Comparison of ENCODE assay signal across 9 cellular contexts in genomic region chr17:65559483-65559801, GRCh38. TPM values are rescaled to one million over a fixed set of nuclear protein-coding genes. Genes with fewer than 3 reads are reported as not detected.
DNase-seq lines count a peak whose midpoint lies in the region; ATAC-seq, FAIRE-seq and TF ChIP-seq lines count a peak whose summit lies in the region.
"Had no signal": no experiment of that assay in that cellular context is flagged by ENCODE, and none has a peak within 500 bp of the region (broad histone marks: within the 10 kb centered on the region; RNA-seq: fewer than 3 reads in every experiment).

No MANE protein-coding gene starts in this region.

- no peak for FAIRE-seq in HepG2 (lab: Jason Lieb, UNC)

- no peak overlapping the region for H2AFZ ChIP-seq in HepG2 (ENCODE audit: low read length)

- H3K4me3 ChIP-seq in adipocyte (ENCODE audit: low read length) (peak overlapping the region; percentile 94), HepG2 (replicated peaks in 1 of 3; ENCODE audit: insufficient read depth in 1 of 3, low read depth in 2 of 3, low read length in 3 of 3) (no peak overlapping the region; a peak in 1 of 6 replicates), testis (peak overlapping the region; percentile 84 to 88)

- no peak for DNase-seq in activated CD8-positive, alpha-beta memory T cell treated with anti-CD3 and anti-CD28 coated beads, Interleukin-2, amount 10 ng/mL, durations not matched to agents 7 days and 5 days
- no peak for DNase-seq in activated CD8-positive, alpha-beta memory T cell treated with anti-CD3 and anti-CD28 coated beads, Interleukin-2, amount 50 U/mL, for 48 hours
- peak; percentile 50 for DNase-seq in adipocyte (ENCODE audit: low read depth)
- no peak for DNase-seq in HepG2 (ENCODE audit: low spot score)
- DNase-seq in testis = no peak
- no peak for DNase-seq in occipital lobe (lab: John Stamatoyannopoulos, UW)
- DNase-seq in NCI-H1930 (lab: John Stamatoyannopoulos, UW) = no peak
- DNase-seq: AML-193 had no signal

- no TSS peak for BruUV-seq in HepG2 (replicated peaks; lab: Mats Ljungman, UMichigan)

- peak overlapping the region; percentile 40 for H3K4me3 Mint-ChIP-seq in activated CD8-positive, alpha-beta memory T cell treated with anti-CD3 and anti-CD28 coated beads, Interleukin-2, amount 10 ng/mL, durations not matched to agents 7 days and 5 days

- H3K9me3 ChIP-seq in adipocyte (ENCODE audit: control insufficient read depth, low read length) = no peaks in the 10 kb centered on the region
- H3K9me3 ChIP-seq in HepG2 (ENCODE audit: low read length) = no peaks in the 10 kb centered on the region
- no peaks in the 10 kb centered on the region for H3K9me3 ChIP-seq in testis

- peaks cover 8% of the 10 kb centered on the region for H3K27me3 Mint-ChIP-seq in activated CD8-positive, alpha-beta memory T cell treated with anti-CD3 and anti-CD28 coated beads, Interleukin-2, amount 10 ng/mL, durations not matched to agents 7 days and 5 days

- TF ChIP-seq RAD21 in HepG2 (CRISPR knock-in tag; IDR thresholded peaks at IDR 0.05) = no peak

- H3K4me1 Mint-ChIP-seq in activated CD8-positive, alpha-beta memory T cell treated with anti-CD3 and anti-CD28 coated beads, Interleukin-2, amount 10 ng/mL, durations not matched to agents 7 days and 5 days = peaks cover 17% of the 10 kb centered on the region

- H3K36me3 Mint-ChIP-seq in activated CD8-positive, alpha-beta memory T cell treated with anti-CD3 and anti-CD28 coated beads, Interleukin-2, amount 10 ng/mL, durations not matched to agents 7 days and 5 days = no peaks in the 10 kb centered on the region

- ATAC-seq in activated CD8-positive, alpha-beta memory T cell treated with anti-CD3 and anti-CD28 coated beads, Interleukin-2, amount 10 ng/mL, durations not matched to agents 7 days and 5 days = no peak
- no peak for ATAC-seq in HepG2
- ATAC-seq in GM18858 (IDR thresholded peaks at IDR 0.05; ENCODE audit: unreplicated experiment) = no peak

- WGBS in HepG2 (ENCODE audit: low lambda C conversion rate) = 0% methylated on average over 12 of the region's 12 CpGs
- WGBS in testis, 2 donors = 2% methylated on average over 12 of the region's 12 CpGs

- TF ChIP-seq POLR2A in HepG2 (IDR thresholded peaks at IDR 0.05; ENCODE audit: insufficient read depth in 1 of 2, low read depth in 2 of 2, low read length in 2 of 2) (no peak), testis (IDR thresholded peaks at IDR 0.05) (no peak)

- in situ Hi-C loops in HepG2 (cut with HindIII; ENCODE audit: extremely low pct_ligation_motif_present, low pct_unique_long_range_greater_than_20kb) = loop anchor here (5.0 kb wide), 2 partner anchors 233 to 428 kb away; no protein-coding TSS in a partner anchor

- TF ChIP-seq EP300 in HepG2 (IDR thresholded peaks at IDR 0.05; ENCODE audit: low read depth in 2 of 2, low read length in 2 of 2) (no peak), HepG2 (CRISPR knock-in tag; IDR thresholded peaks at IDR 0.05; ENCODE audit: borderline replicate concordance) (no peak)

- CTCF ChIA-PET in activated CD8-positive, alpha-beta memory T cell treated with anti-CD3 and anti-CD28 coated beads, Interleukin-2, amount 10 ng/mL, durations not matched to agents 7 days and 5 days (lab: Charles Lee) = interaction anchor here (0.8 to 4.8 kb wide), 4 partner anchors 141 to 328 kb away, joined by 3 to 40 read pairs (median 4); no protein-coding TSS in a partner anchor
- CTCF ChIA-PET in HepG2 (lab: Yijun Ruan, JAX; ENCODE audit: low intra/inter-chr PET ratio, low total read pairs) = no interaction called here

- TF ChIP-seq CTCF in HepG2 (CRISPR knock-in tag; IDR thresholded peaks at IDR 0.05) (no peak), testis (IDR thresholded peaks at IDR 0.05) (no peak)

- H3K79me2 ChIP-seq in HepG2 (ENCODE audit: insufficient read depth, low read length) = no peaks in the 10 kb centered on the region

- H4K20me1 ChIP-seq in HepG2 (ENCODE audit: insufficient read depth, low read length) = no peaks in the 10 kb centered on the region; the same call in none of the 2 replicates

- H3K4me1 ChIP-seq in adipocyte (ENCODE audit: control insufficient read depth, insufficient read depth, low read length) = peaks cover 18% of the 10 kb centered on the region
- H3K4me1 ChIP-seq in HepG2 (ENCODE audit: insufficient read depth, low read length) = peaks cover 28% of the 10 kb centered on the region
- H3K4me1 ChIP-seq in testis = peaks cover 22% of the 10 kb centered on the region

- H3K27ac ChIP-seq in HepG2 (ENCODE audit: extremely low read length, insufficient read depth, low read length) = peak overlapping the region; percentile 96
- H3K27ac ChIP-seq in testis = peak overlapping the region; percentile 80 to 93

- H3K9me3 Mint-ChIP-seq in activated CD8-positive, alpha-beta memory T cell treated with anti-CD3 and anti-CD28 coated beads, Interleukin-2, amount 10 ng/mL, durations not matched to agents 7 days and 5 days (ENCODE audit: low read depth) = no peaks in the 10 kb centered on the region

- H3K9ac ChIP-seq in adipocyte (ENCODE audit: low read length) (peak overlapping the region; percentile 96), HepG2 (ENCODE audit: insufficient read depth, low read depth, low read length) (no peak overlapping the region)

- H3K4me2 ChIP-seq in HepG2 (ENCODE audit: low read depth, low read length) = no peak overlapping the region

- intact Hi-C loops in HepG2 (cut with micrococcal nuclease; ENCODE audit: unreplicated experiment) = loop anchor here (5.0 to 10.0 kb wide), 2 partner anchors 233 to 395 kb away; no protein-coding TSS in a partner anchor
- intact Hi-C loops in testis (cut with DNase I; ENCODE audit: low total_unique reads) = loop anchor here (10.0 kb wide), 1 partner anchor 265 kb away; no protein-coding TSS in a partner anchor

- no peaks in the 10 kb centered on the region for H3K27me3 ChIP-seq in adipocyte (replicated peaks; ENCODE audit: control insufficient read depth, insufficient read depth, low read length)
- H3K27me3 ChIP-seq in HepG2 (ENCODE audit: control insufficient read depth in 1 of 2, insufficient read depth in 2 of 2, low read length in 2 of 2) = no peaks in the 10 kb centered on the region; a peak in 1 of 5 replicates
- no peaks in the 10 kb centered on the region for H3K27me3 ChIP-seq in testis

- POLR2A ChIA-PET in HepG2 (lab: Yijun Ruan, JAX) = interaction anchor here (1.0 to 2.9 kb wide), 7 partner anchors 9 to 237 kb away, joined by 3 to 15 read pairs (median 6); no protein-coding TSS in a partner anchor

- H3K27ac Mint-ChIP-seq in activated CD8-positive, alpha-beta memory T cell treated with anti-CD3 and anti-CD28 coated beads, Interleukin-2, amount 10 ng/mL, durations not matched to agents 7 days and 5 days = no peak overlapping the region

- H3K36me3 ChIP-seq in adipocyte (ENCODE audit: control insufficient read depth, insufficient read depth, low read length, severe bottlenecking) (peaks cover 10% of the 10 kb centered on the region), HepG2 (replicated peaks in 1 of 2; ENCODE audit: control insufficient read depth in 1 of 2, insufficient read depth in 2 of 2, low read length in 2 of 2) (peaks cover 11 to 16% of the 10 kb centered on the region in 2 experiments), testis (ENCODE audit: low read depth, missing control alignments) (no peaks in the 10 kb centered on the region)

TF ChIP-seq in HepG2, 621 proteins besides CTCF, POLR2A, EP300 and RAD21 (continues in another document):
- TF ChIP-seq, protein P1, sequence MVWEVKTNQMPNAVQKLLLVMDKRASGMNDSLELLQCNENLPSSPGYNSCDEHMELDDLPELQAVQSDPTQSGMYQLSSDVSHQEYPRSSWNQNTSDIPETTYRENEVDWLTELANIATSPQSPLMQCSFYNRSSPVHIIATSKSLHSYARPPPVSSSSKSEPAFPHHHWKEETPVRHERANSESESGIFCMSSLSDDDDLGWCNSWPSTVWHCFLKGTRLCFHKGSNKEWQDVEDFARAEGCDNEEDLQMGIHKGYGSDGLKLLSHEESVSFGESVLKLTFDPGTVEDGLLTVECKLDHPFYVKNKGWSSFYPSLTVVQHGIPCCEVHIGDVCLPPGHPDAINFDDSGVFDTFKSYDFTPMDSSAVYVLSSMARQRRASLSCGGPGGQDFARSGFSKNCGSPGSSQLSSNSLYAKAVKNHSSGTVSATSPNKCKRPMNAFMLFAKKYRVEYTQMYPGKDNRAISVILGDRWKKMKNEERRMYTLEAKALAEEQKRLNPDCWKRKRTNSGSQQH (CRISPR knock-in tag; IDR thresholded peaks at IDR 0.05; ENCODE audit: low read depth) = no peak
- TF ChIP-seq KDM2A (CRISPR knock-in tag; IDR thresholded peaks at IDR 0.05; ENCODE audit: borderline replicate concordance, low read depth) (no peak), ZNF160 (CRISPR knock-in tag; IDR thresholded peaks at IDR 0.05) (no peak), ASH2L (IDR thresholded peaks at IDR 0.05; ENCODE audit: insufficient read length, low read depth, low read length) (no peak)

RNA-seq across cellular contexts. Expression of gene AXIN2, which starts 2.0 kb away (rescaled TPM):
- under 1 TPM; 0.61 to 0.75 TPM for total RNA-seq in activated CD8-positive, alpha-beta memory T cell treated with anti-CD3 and anti-CD28 coated beads, Interleukin-2, amount 10 ng/mL, durations not matched to agents 7 days and 5 days
- total RNA-seq in HepG2 (2016; rRNA removed; fragmentation: Illumina TruSeq; extraction: Trizol) (53.8 and 58.6 TPM in 2 replicates), testis (10 to 100 TPM; 20.2 to 26.3 TPM), occipital lobe (33.1 TPM)
- 12.0 and 13.7 TPM in 2 replicates for total RNA-seq in HepG2 (2016; cell fraction: cytosol; rRNA removed; fragmentation: Illumina TruSeq; extraction: Trizol; ENCODE audit: low read depth)
- 45.1 and 59.6 TPM in 2 replicates for total RNA-seq in HepG2 (2016; cell fraction: insoluble cytoplasmic fraction; rRNA removed; fragmentation: Illumina TruSeq; extraction: Trizol)
- 27.0 and 28.7 TPM in 2 replicates for total RNA-seq in HepG2 (2016; cell fraction: membrane; rRNA removed; fragmentation: Illumina TruSeq; extraction: Trizol)
- 79.3 and 81.9 TPM in 2 replicates for total RNA-seq in HepG2 (2016; cell fraction: nucleus; rRNA removed; fragmentation: Illumina TruSeq; extraction: Trizol)
- polyA plus RNA-seq in HepG2 (2011; rRNA removed) (55.0 and 63.4 TPM in 2 replicates), testis (ENCODE audit: insufficient read depth, low read depth, low replicate concordance) (18.1 TPM)
- polyA plus RNA-seq in HepG2 (2011; cell fraction: cytosol; rRNA removed) = 29.9 and 39.9 TPM in 2 replicates
- polyA plus RNA-seq in HepG2 (2011; cell fraction: nucleus; rRNA removed) = 126 and 210 TPM in 2 replicates
- 55.5 and 56.3 TPM in 2 replicates for polyA plus RNA-seq in HepG2 (2012)
- 2.0 and 2.2 TPM in 2 replicates for polyA plus RNA-seq in HepG2 (2016; cell fraction: cytosol; fragmentation: Illumina TruSeq; extraction: Trizol; ENCODE audit: low read depth)
- 34.3 and 44.8 TPM in 2 replicates for polyA plus RNA-seq in HepG2 (2016; cell fraction: insoluble cytoplasmic fraction; fragmentation: Illumina TruSeq; extraction: Trizol; ENCODE audit: low read depth)
- polyA plus RNA-seq in HepG2 (2016; cell fraction: membrane; fragmentation: Illumina TruSeq; extraction: Trizol; ENCODE audit: low read depth) = 9.2 and 9.3 TPM in 2 replicates
- 115 and 117 TPM in 2 replicates for polyA plus RNA-seq in HepG2 (2016; cell fraction: nucleus; fragmentation: Illumina TruSeq; extraction: Trizol; ENCODE audit: insufficient read depth, low read depth)
- 0.09 and 105 TPM in 2 replicates for polyA minus RNA-seq in HepG2 (2011; rRNA and poly(A)+ RNA removed; ENCODE audit: low replicate concordance)
- 43.2 and 45.6 TPM in 2 replicates for polyA minus RNA-seq in HepG2 (2011; cell fraction: cytosol; rRNA and poly(A)+ RNA removed)
- 175 and 211 TPM in 2 replicates for polyA minus RNA-seq in HepG2 (2011; cell fraction: nucleus; rRNA and poly(A)+ RNA removed)

Comparison
In these comparisons a context has a peak if more than half of its experiments do, and no peak if none do; other contexts are left out.
1. H3K4me3 ChIP-seq: peak in adipocyte (single experiment) and testis (2 of 2); none in HepG2 (0 of 3).
2. RNA of gene AXIN2, which starts 2.0 kb away (total RNA-seq): 12.0 to 81.9 TPM in HepG2, 33.1 TPM in occipital lobe (single experiment) and 20.2 to 26.3 TPM in testis; 0.61 to 0.75 TPM in activated CD8-positive, alpha-beta memory T cell treated with anti-CD3 and anti-CD28 coated beads, Interleukin-2, amount 10 ng/mL, durations not matched to agents 7 days and 5 days; every median in the first group is over 4 times any median in the second.